ENCODE assay signal across 1 cellular context in genomic region chr14:94014375-94014774, GRCh38.
TF ChIP-seq lines count a peak whose summit lies in the region.

No MANE protein-coding gene starts in this region.

TF ChIP-seq in H1, 55 proteins besides CTCF, POLR2A, EP300 and RAD21:
- TF ChIP-seq EZH2 (IDR thresholded peaks at IDR 0.05; ENCODE audit: low read depth, low read length, severe bottlenecking) (no peak), JUN (IDR thresholded peaks at IDR 0.05; ENCODE audit: low read depth, low read length) (no peak), CHD7 (IDR thresholded peaks at IDR 0.05; ENCODE audit: insufficient replicate concordance, low read length) (no peak)
